Comparison of ENCODE assay signal across 22 cellular contexts in genomic region chr6:148723484-148723883, GRCh38. TPM values are rescaled to one million over a fixed set of nuclear protein-coding genes. Genes with fewer than 3 reads are reported as not detected.
DNase-seq lines count a peak whose midpoint lies in the region; ATAC-seq and TF ChIP-seq lines count a peak whose summit lies in the region.
"Had no signal": no experiment of that assay in that cellular context is flagged by ENCODE, and none has a peak within 500 bp of the region (broad histone marks: within the 10 kb centered on the region; RNA-seq: fewer than 3 reads in every experiment).

No MANE protein-coding gene starts in this region.

- H3K4me3 ChIP-seq in AG09309 (ENCODE audit: control insufficient read depth, low read depth, low read length) (no peak overlapping the region), astrocyte of the spinal cord (ENCODE audit: low read depth, low read length) (no peak overlapping the region), foreskin fibroblast (ENCODE audit: low read depth in 1 of 2, low read length in 2 of 2) (no peak overlapping the region)
- H3K4me3 ChIP-seq: gastroesophageal sphincter, sigmoid colon, suprapubic skin had no signal

- peaks cover 57% of the 10 kb centered on the region for H3K4me1 Mint-ChIP-seq in HFFc6 (ENCODE audit: low read depth)
- H3K4me1 Mint-ChIP-seq: B cell had no signal

- H3K4me3 Mint-ChIP-seq in HFFc6 = peak overlapping the region; percentile 60
- H3K4me3 Mint-ChIP-seq: activated naive CD8-positive, alpha-beta T cell; B cell; effector memory CD8-positive, alpha-beta T cell had no signal

- DNase-seq in AG09309 (ENCODE audit: low read depth) (peak; percentile 96), HFFc6 (peak; percentile 98), astrocyte of the spinal cord (ENCODE audit: low read depth, low spot score) (peak; percentile 87), foreskin fibroblast (peak; percentile 86 to 89), NCI-H2171 (lab: John Stamatoyannopoulos, UW) (no peak), NCI-H1092 treated with DMSO at 0.1 percent for 48 hours (lab: John Stamatoyannopoulos, UW) (no peak), cerebellar cortex (ENCODE audit: low spot score) (no peak)
- DNase-seq: activated CD4-positive, alpha-beta T cell treated with anti-CD3 and anti-CD28 coated beads, Interleukin-2, amount 50 U/mL, for 4 hours; cerebellar nuclear complex; effector memory CD8-positive, alpha-beta T cell; GOT3; KBM-7; left ventricle myocardium superior; NCI-H1105 treated with DMSO at 0.1 percent for 48 hours; RPMI8226; sigmoid colon; stimulated activated CD4-positive, alpha-beta T cell treated with anti-CD3 and anti-CD28 coated beads, Interleukin-4, amount 100 ng/mL, for 1 hour had no signal

- peaks cover 24% of the 10 kb centered on the region for H3K36me3 Mint-ChIP-seq in HFFc6 (ENCODE audit: low read depth)

- TF ChIP-seq CTCF in AG09309 (IDR thresholded peaks at IDR 0.05; ENCODE audit: control insufficient read depth, insufficient read depth, low read depth, low read length, missing control alignments) (no peak), HFFc6 (IDR thresholded peaks at IDR 0.05) (no peak), astrocyte of the spinal cord (IDR thresholded peaks at IDR 0.05; ENCODE audit: low read depth, low read length) (no peak), foreskin fibroblast (IDR thresholded peaks at IDR 0.05; ENCODE audit: low read depth, low read length) (no peak)

- peak overlapping the region; percentile 90 for H3K27ac Mint-ChIP-seq in HFFc6
- H3K27ac Mint-ChIP-seq: activated naive CD8-positive, alpha-beta T cell; B cell; effector memory CD8-positive, alpha-beta T cell had no signal

- no peak for ATAC-seq in GM21381 (IDR thresholded peaks at IDR 0.05; ENCODE audit: unreplicated experiment)
- ATAC-seq: effector memory CD8-positive, alpha-beta T cell; gastroesophageal sphincter; left ventricle myocardium superior had no signal

- H3K27me3 Mint-ChIP-seq in HFFc6 (ENCODE audit: insufficient read depth) = no peaks in the 10 kb centered on the region

- peaks cover 22% of the 10 kb centered on the region for H3K9me3 Mint-ChIP-seq in HFFc6
- H3K9me3 Mint-ChIP-seq: effector memory CD8-positive, alpha-beta T cell had no signal

- in situ Hi-C loops in astrocyte of the spinal cord (cut with HindIII; ENCODE audit: low sequenced_read_pairs) = no loop called here

RNA-seq across cellular contexts. Expression of gene UST, which starts 23.3 kb away (rescaled TPM):
- 10 to 100 TPM; 12.9 to 17.3 (median 16.7) TPM for total RNA-seq in HFFc6 (2021; fragmentation: NEBNext Ultra II Directional; extraction: Animal tissue kit (Norgen Biotek cat#: 25700))

Comparison
In these comparisons a context has a peak if more than half of its experiments do, and no peak if none do; other contexts are left out.
1. DNase-seq: peak in AG09309 (single experiment), HFFc6 (single experiment), astrocyte of the spinal cord (single experiment) and foreskin fibroblast (2 of 2); none in NCI-H2171 (single experiment), NCI-H1092 treated with DMSO at 0.1 percent for 48 hours (single experiment) and cerebellar cortex (single experiment).